In the genomic region with DNA sequence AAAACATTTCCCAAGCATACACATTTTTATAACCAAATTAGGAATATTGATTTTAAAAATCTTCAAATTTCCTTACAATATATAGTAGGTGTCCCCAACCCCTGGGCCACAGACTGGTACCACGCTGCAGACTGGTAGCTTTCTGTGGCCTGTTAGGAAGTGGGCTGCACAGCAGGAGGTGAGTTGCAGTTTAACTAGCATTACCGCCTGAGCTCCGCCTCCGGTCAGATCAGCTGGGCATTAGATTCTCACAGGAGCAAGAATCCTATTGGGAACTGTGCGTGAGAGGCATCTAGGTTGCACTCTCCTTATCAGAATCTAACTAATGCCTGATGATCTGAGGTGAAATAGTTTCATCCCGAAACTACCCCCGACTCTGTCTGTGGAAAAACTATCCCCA, we compare ENCODE assay signal across 20 cellular contexts.
"Had no signal": no experiment of that assay in that cellular context is flagged by ENCODE, and none has a peak within 500 bp of the region (broad histone marks: within the 10 kb centered on the region; RNA-seq: fewer than 3 reads in every experiment).

No MANE protein-coding gene starts in this region.

- DNase-seq: activated CD4-positive, alpha-beta T cell treated with anti-CD3 and anti-CD28 coated beads for 1 hour; activated CD8-positive, alpha-beta memory T cell treated with anti-CD3 and anti-CD28 coated beads, Interleukin-2, amount 10 ng/mL, durations not matched to agents 7 days and 5 days; activated CD8-positive, alpha-beta T cell treated with anti-CD3 and anti-CD28 coated beads, Interleukin-2, amount 10 ng/mL, durations not matched to agents 7 days and 5 days; activated naive CD4-positive, alpha-beta T cell; activated T-cell treated with anti-CD3 and anti-CD28 coated beads, Interleukin-2, amount 50 U/mL, for 48 hours; central memory CD4-positive, alpha-beta T cell; gastrocnemius medialis; glutamatergic neuron; lower lobe of right lung; mesenchymal stem cell; natural killer cell; stimulated activated naive CD4-positive, alpha-beta T cell; T-helper 9 cell; transverse colon had no signal

- H3K9me3 ChIP-seq: gastrocnemius medialis, left lung, lower lobe of right lung, transverse colon had no signal

- H3K4me3 ChIP-seq: breast epithelium, gastrocnemius medialis, left lung, lower lobe of right lung, transverse colon had no signal

- H3K4me1 ChIP-seq: breast epithelium, gastrocnemius medialis, left lung, lower lobe of right lung, transverse colon had no signal

- ATAC-seq: activated CD8-positive, alpha-beta memory T cell treated with anti-CD3 and anti-CD28 coated beads, Interleukin-2, amount 10 ng/mL, durations not matched to agents 7 days and 5 days; activated CD8-positive, alpha-beta T cell treated with anti-CD3 and anti-CD28 coated beads, Interleukin-2, amount 10 ng/mL, durations not matched to agents 7 days and 5 days; activated naive CD4-positive, alpha-beta T cell treated with anti-CD3 and anti-CD28 coated beads, Interleukin-2, amount 50 U/mL, for 72 hours; gastrocnemius medialis; left lung; lower lobe of right lung; natural killer cell; right cardiac atrium had no signal

- H3K36me3 Mint-ChIP-seq: activated CD8-positive, alpha-beta memory T cell treated with anti-CD3 and anti-CD28 coated beads, Interleukin-2, amount 10 ng/mL, durations not matched to agents 7 days and 5 days; activated naive CD4-positive, alpha-beta T cell treated with anti-CD3 and anti-CD28 coated beads, Interleukin-2, amount 50 U/mL, for 72 hours; natural killer cell had no signal

- H3K4me1 Mint-ChIP-seq: activated CD8-positive, alpha-beta memory T cell treated with anti-CD3 and anti-CD28 coated beads, Interleukin-2, amount 10 ng/mL, durations not matched to agents 7 days and 5 days; natural killer cell had no signal

- H3K27me3 Mint-ChIP-seq: activated CD8-positive, alpha-beta memory T cell treated with anti-CD3 and anti-CD28 coated beads, Interleukin-2, amount 10 ng/mL, durations not matched to agents 7 days and 5 days; dendritic cell treated with granulocyte-macrophage colony-stimulating factor and Interleukin-4, amounts not matched to agents 40 ng/mL and 50 ng/mL, for 4 days had no signal

- H3K27ac ChIP-seq: breast epithelium, gastrocnemius medialis, left lung, lower lobe of right lung, transverse colon had no signal

- H3K27me3 ChIP-seq: breast epithelium, gastrocnemius medialis, left lung, transverse colon had no signal

- H3K36me3 ChIP-seq: breast epithelium, gastrocnemius medialis, left lung, lower lobe of right lung, transverse colon had no signal

- H3K4me3 Mint-ChIP-seq: activated CD8-positive, alpha-beta memory T cell treated with anti-CD3 and anti-CD28 coated beads, Interleukin-2, amount 10 ng/mL, durations not matched to agents 7 days and 5 days; activated CD8-positive, alpha-beta T cell treated with anti-CD3 and anti-CD28 coated beads, Interleukin-2, amount 10 ng/mL, durations not matched to agents 7 days and 5 days; dendritic cell treated with granulocyte-macrophage colony-stimulating factor and Interleukin-4, amounts not matched to agents 40 ng/mL and 50 ng/mL, for 4 days; natural killer cell; T-helper 1 cell treated with Interleukin-12 subunit alpha and Interleukin-12 subunit beta and Interleukin-4 antibody, amounts not matched to agents 30 μg/mL and 1 μg/mL, for 36 hours had no signal

- H3K9me3 Mint-ChIP-seq: activated naive CD4-positive, alpha-beta T cell treated with anti-CD3 and anti-CD28 coated beads, Interleukin-2, amount 50 U/mL, for 72 hours; dendritic cell treated with granulocyte-macrophage colony-stimulating factor and Interleukin-4, amounts not matched to agents 40 ng/mL and 50 ng/mL, for 4 days; T-helper 1 cell treated with Interleukin-12 subunit alpha and Interleukin-12 subunit beta and Interleukin-4 antibody, amounts not matched to agents 30 μg/mL and 1 μg/mL, for 36 hours had no signal

- H3K27ac Mint-ChIP-seq: activated CD8-positive, alpha-beta memory T cell treated with anti-CD3 and anti-CD28 coated beads, Interleukin-2, amount 10 ng/mL, durations not matched to agents 7 days and 5 days; activated CD8-positive, alpha-beta T cell treated with anti-CD3 and anti-CD28 coated beads, Interleukin-2, amount 10 ng/mL, durations not matched to agents 7 days and 5 days; activated naive CD4-positive, alpha-beta T cell treated with anti-CD3 and anti-CD28 coated beads, Interleukin-2, amount 50 U/mL, for 72 hours; dendritic cell treated with granulocyte-macrophage colony-stimulating factor and Interleukin-4, amounts not matched to agents 40 ng/mL and 50 ng/mL, for 4 days; natural killer cell; T-helper 1 cell treated with Interleukin-12 subunit alpha and Interleukin-12 subunit beta and Interleukin-4 antibody, amounts not matched to agents 30 μg/mL and 1 μg/mL, for 36 hours had no signal
